29 cellular contexts compared by ENCODE assay signal in the genomic region with DNA sequence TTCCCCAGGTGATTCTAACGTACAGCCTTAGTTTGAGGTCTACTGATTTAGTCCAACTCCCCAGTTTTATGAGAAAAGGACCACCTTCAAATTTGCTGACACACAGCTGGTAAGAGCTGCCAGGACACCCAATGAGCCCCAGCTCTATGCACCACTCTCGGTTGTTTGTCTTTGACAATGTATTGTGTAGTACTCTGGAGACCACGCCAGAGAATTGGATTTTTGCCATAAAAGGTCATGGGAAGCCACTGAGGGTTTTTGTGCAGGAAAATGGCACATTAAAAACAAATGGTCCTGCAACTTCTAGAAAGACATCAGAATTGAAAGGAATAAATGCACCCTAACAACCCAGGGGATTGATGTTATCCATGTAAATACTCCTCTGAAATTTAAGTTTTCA. TPM values are rescaled to one million over a fixed set of nuclear protein-coding genes. Genes with fewer than 3 reads are reported as not detected.
DNase-seq lines count a peak whose midpoint lies in the region; ATAC-seq and TF ChIP-seq lines count a peak whose summit lies in the region.
"Had no signal": no experiment of that assay in that cellular context is flagged by ENCODE, and none has a peak within 500 bp of the region (broad histone marks: within the 10 kb centered on the region; RNA-seq: fewer than 3 reads in every experiment).

No MANE protein-coding gene starts in this region.

- no peak overlapping the region for H2BK5ac ChIP-seq in mesenchymal stem cell (ENCODE audit: low read depth, low read length, poor library complexity, severe bottlenecking)

- TF ChIP-seq CTCF in RWPE1 (conservative IDR thresholded peaks at IDR 0.05; ENCODE audit: low read depth), result no peak

- H3K4ac ChIP-seq in mesenchymal stem cell (ENCODE audit: low read depth in 1 of 2, low read length in 2 of 2), result no peak overlapping the region

- DNase-seq in NCI-H2227 (lab: John Stamatoyannopoulos, UW; ENCODE audit: unreplicated experiment) (peak; percentile 44), NCI-H2227 treated with DMSO at 0.1 percent for 48 hours (lab: John Stamatoyannopoulos, UW) (no peak), NCI-H1092 treated with DMSO at 0.1 percent for 48 hours (lab: John Stamatoyannopoulos, UW) (peak; percentile 82), NCI-H774 (lab: John Stamatoyannopoulos, UW) (peak; percentile 48), mesenchymal stem cell (no peak), RWPE1 (ENCODE audit: low spot score) (no peak), 8988T (no peak), T-cell (no peak)
- DNase-seq: activated CD4-positive, alpha-beta T cell treated with anti-CD3 and anti-CD28 coated beads for 48 hours; activated CD8-positive, alpha-beta memory T cell treated with anti-CD3 and anti-CD28 coated beads for 24 hours; activated T-cell treated with anti-CD3 and anti-CD28 coated beads for 4 hours; amniotic stem cell; islet precursor cell; left lung; NCI-H1694 treated with DMSO at 0.1 percent for 48 hours; NCI-H446 treated with DMSO at 0.1 percent for 48 hours; nephron progenitor cell; stimulated activated CD4-positive, alpha-beta T cell treated with anti-CD3 and anti-CD28 coated beads, Interleukin-15, amount 100 ng/mL, for 24 hours; stimulated activated CD4-positive, alpha-beta T cell treated with anti-CD3 and anti-CD28 coated beads, Interleukin-4, amount 100 ng/mL, for 4 hours had no signal

- no peak overlapping the region for H2BK12ac ChIP-seq in mesenchymal stem cell (ENCODE audit: low read length in 2 of 2)

- CTCF ChIA-PET in RWPE1 (lab: Yijun Ruan, JAX) (interaction anchor here (0.6 to 0.9 kb wide), 2 partner anchors 62 to 1175 kb away, joined by 3 to 4 read pairs; no protein-coding TSS in a partner anchor), T-cell (lab: Charles Lee) (interaction anchor here in 1 of 2 donors (1.1 kb wide), 1 partner anchor 42 kb away, joined by 3 read pairs; no protein-coding TSS in a partner anchor)

- H3K18ac ChIP-seq in mesenchymal stem cell (ENCODE audit: low read depth in 1 of 2, low read length in 2 of 2), result no peak overlapping the region

- H3K4me3 Mint-ChIP-seq in T-cell, result no peak overlapping the region
- H3K4me3 Mint-ChIP-seq: activated naive CD4-positive, alpha-beta T cell treated with anti-CD3 and anti-CD28 coated beads, Interleukin-2, amount 50 U/mL, for 24 hours; brain; dendritic cell treated with granulocyte-macrophage colony-stimulating factor and Interleukin-4, amounts not matched to agents 40 ng/mL and 50 ng/mL, for 4 days; memory B cell; nephron progenitor cell; T-helper 2 cell treated with Interferon-gamma antibody and Interleukin-4, amounts not matched to agents 5 μg/mL and 100 μg/mL, for 36 hours had no signal

- no peak overlapping the region for H2AK5ac ChIP-seq in mesenchymal stem cell (ENCODE audit: low read length, severe bottlenecking)

- H3K4me1 Mint-ChIP-seq in T-cell, result peaks cover 6 to 13% (median 7%) of the 10 kb centered on the region in 3 donors

- no peak overlapping the region for H3K14ac ChIP-seq in mesenchymal stem cell (ENCODE audit: low read length in 2 of 2)

- no peak overlapping the region for H2AFZ ChIP-seq in mesenchymal stem cell (ENCODE audit: low read depth, low read length)

- no peaks in the 10 kb centered on the region for H3K9me3 Mint-ChIP-seq in T-cell
- H3K9me3 Mint-ChIP-seq: activated naive CD4-positive, alpha-beta T cell treated with anti-CD3 and anti-CD28 coated beads, Interleukin-2, amount 50 U/mL, for 24 hours; activated T-helper 2 cell treated with anti-CD3 and anti-CD28 coated beads, Interferon-gamma antibody, Interleukin-2, Interleukin-4, amounts not matched to agents 10 μg/mL and 5 μg/mL and 100 μg/mL, durations not matched to agents 14 hours and 24 hours and 36 hours; brain; dendritic cell treated with granulocyte-macrophage colony-stimulating factor and Interleukin-4, amounts not matched to agents 40 ng/mL and 50 ng/mL, for 4 days; memory B cell; nephron progenitor cell; T-helper 2 cell treated with Interferon-gamma antibody and Interleukin-4, amounts not matched to agents 5 μg/mL and 100 μg/mL, for 36 hours had no signal

- H4K91ac ChIP-seq in mesenchymal stem cell (ENCODE audit: low read length), result no peak overlapping the region

- POLR2A ChIA-PET in RWPE1 (lab: Yijun Ruan, JAX; ENCODE audit: low non-redundant PET) (no interaction called here), T-cell (lab: Charles Lee) (interaction anchor here in 1 of 2 donors (0.5 kb wide), 1 partner anchor 52 kb away, joined by 4 read pairs; no protein-coding TSS in a partner anchor)

- no peaks in the 10 kb centered on the region for H3K9me3 ChIP-seq in mesenchymal stem cell (ENCODE audit: control insufficient read depth, low read length)
- H3K9me3 ChIP-seq: BLaER1, left lung, tibial nerve had no signal

- H3K27ac Mint-ChIP-seq in T-cell, result no peak overlapping the region
- H3K27ac Mint-ChIP-seq: activated naive CD4-positive, alpha-beta T cell treated with anti-CD3 and anti-CD28 coated beads, Interleukin-2, amount 50 U/mL, for 24 hours; activated T-helper 2 cell treated with anti-CD3 and anti-CD28 coated beads, Interferon-gamma antibody, Interleukin-2, Interleukin-4, amounts not matched to agents 10 μg/mL and 5 μg/mL and 100 μg/mL, durations not matched to agents 14 hours and 24 hours and 36 hours; brain; dendritic cell treated with granulocyte-macrophage colony-stimulating factor and Interleukin-4, amounts not matched to agents 40 ng/mL and 50 ng/mL, for 4 days; memory B cell; nephron progenitor cell had no signal

- H3K4me2 ChIP-seq in mesenchymal stem cell (ENCODE audit: low read length, poor library complexity, severe bottlenecking), result no peak overlapping the region

- H3K27ac ChIP-seq in mesenchymal stem cell (ENCODE audit: low read length, poor library complexity, severe bottlenecking) (no peak overlapping the region), RWPE1 (no peak overlapping the region)
- H3K27ac ChIP-seq: BLaER1, left lung, tibial nerve had no signal

- peaks cover 18 to 21% of the 10 kb centered on the region in 2 donors for H3K27me3 Mint-ChIP-seq in T-cell
- H3K27me3 Mint-ChIP-seq: activated naive CD4-positive, alpha-beta T cell treated with anti-CD3 and anti-CD28 coated beads, Interleukin-2, amount 50 U/mL, for 24 hours had no signal

- no peaks in the 10 kb centered on the region for H3K36me3 ChIP-seq in mesenchymal stem cell (ENCODE audit: control insufficient read depth in 1 of 2, insufficient read depth in 2 of 2, low read depth in 1 of 2, low read length in 2 of 2)
- H3K36me3 ChIP-seq: BLaER1, left lung, tibial nerve had no signal

- no peaks in the 10 kb centered on the region for H3K27me3 ChIP-seq in mesenchymal stem cell (ENCODE audit: control insufficient read depth in 1 of 2, insufficient read depth in 1 of 2, low read length in 2 of 2)
- H3K27me3 ChIP-seq: BLaER1, left lung, tibial nerve had no signal

- H4K8ac ChIP-seq in mesenchymal stem cell (ENCODE audit: low read length), result no peak overlapping the region

- no peaks in the 10 kb centered on the region for H3K36me3 Mint-ChIP-seq in T-cell
- H3K36me3 Mint-ChIP-seq: activated naive CD4-positive, alpha-beta T cell treated with anti-CD3 and anti-CD28 coated beads, Interleukin-2, amount 50 U/mL, for 24 hours; brain; memory B cell had no signal

- H3K23ac ChIP-seq in mesenchymal stem cell (ENCODE audit: low read length in 2 of 2), result no peak overlapping the region

- H2BK15ac ChIP-seq in mesenchymal stem cell (ENCODE audit: low read depth, poor library complexity, severe bottlenecking), result no peak overlapping the region

- H2BK120ac ChIP-seq in mesenchymal stem cell (ENCODE audit: low read depth, low read length), result peak overlapping the region; percentile 57

- no peak overlapping the region for H3K4me3 ChIP-seq in mesenchymal stem cell (ENCODE audit: insufficient read depth in 1 of 2, low read depth in 1 of 2, low read length in 2 of 2)
- H3K4me3 ChIP-seq: BLaER1, left lung, tibial nerve had no signal

- H3K9ac ChIP-seq in mesenchymal stem cell (ENCODE audit: low read length), result no peak overlapping the region
- H3K9ac ChIP-seq: BLaER1 had no signal

- H3K79me1 ChIP-seq in mesenchymal stem cell (replicated peaks; ENCODE audit: low read length, poor library complexity, severe bottlenecking), result peaks cover 1% of the 10 kb centered on the region

- peaks cover 6% of the 10 kb centered on the region for H3K4me1 ChIP-seq in mesenchymal stem cell (ENCODE audit: control insufficient read depth, insufficient read depth, low read depth, low read length)

- 70% methylated on average over 3 of the region's 3 CpGs for WGBS in mesenchymal stem cell

- ATAC-seq in T-cell (replicated peaks in 1 of 4), result no peak
- ATAC-seq: esophagus mucosa, left lung, Right ventricle myocardium inferior had no signal

RNA-seq across cellular contexts. Expression of gene IER5, which starts 7.1 kb away (rescaled TPM):
- 11.3 TPM for polyA plus RNA-seq in mesenchymal stem cell (2013, experiment 1 of 2)
- 11.5 TPM for polyA plus RNA-seq in mesenchymal stem cell (2013, experiment 2 of 2)
- 10 to 100 TPM; 26.6 to 85.5 (median 32.2) TPM for total RNA-seq in T-cell

RNA-seq across cellular contexts. Expression of gene MR1, which starts 47.6 kb away (rescaled TPM):
- polyA plus RNA-seq in mesenchymal stem cell (2013, experiment 1 of 2), result 2.2 TPM
- 2.2 TPM for polyA plus RNA-seq in mesenchymal stem cell (2013, experiment 2 of 2)
- 10 to 100 TPM; 18.3 to 30.7 (median 22.7) TPM for total RNA-seq in T-cell

RNA-seq across cellular contexts. Expression of gene STX6, which starts 58.7 kb away (rescaled TPM):
- polyA plus RNA-seq in mesenchymal stem cell (2013, experiment 1 of 2), result 11.2 TPM
- 10.8 TPM for polyA plus RNA-seq in mesenchymal stem cell (2013, experiment 2 of 2)
- 10 to 100 TPM; 12.6 to 18.9 (median 17.2) TPM for total RNA-seq in T-cell

Comparison
In these comparisons a context has a peak if more than half of its experiments do, and no peak if none do; other contexts are left out.
1. DNase-seq: peak in NCI-H2227 (single experiment), NCI-H1092 treated with DMSO at 0.1 percent for 48 hours (single experiment) and NCI-H774 (single experiment); none in NCI-H2227 treated with DMSO at 0.1 percent for 48 hours (single experiment), mesenchymal stem cell (single experiment), RWPE1 (single experiment), 8988T (single experiment) and T-cell (0 of 34).